18 cellular contexts compared by ENCODE assay signal in genomic region chr13:73018336-73018735, GRCh38. TPM values are rescaled to one million over a fixed set of nuclear protein-coding genes. Genes with fewer than 3 reads are reported as not detected.
DNase-seq lines count a peak whose midpoint lies in the region; ATAC-seq, FAIRE-seq and TF ChIP-seq lines count a peak whose summit lies in the region.
"Had no signal": no experiment of that assay in that cellular context is flagged by ENCODE, and none has a peak within 500 bp of the region (broad histone marks: within the 10 kb centered on the region; RNA-seq: fewer than 3 reads in every experiment).

No MANE protein-coding gene starts in this region.

- H3K27ac ChIP-seq in A549 (peak overlapping the region; percentile 15 to 65; a peak in 3 of 6 replicates), IMR-90 (ENCODE audit: insufficient read depth, low read length) (no peak overlapping the region)

- H3K9me1 ChIP-seq in IMR-90 (ENCODE audit: insufficient read depth, low read length) = no peaks in the 10 kb centered on the region

- TF ChIP-seq CTCF in A549 (IDR thresholded peaks at IDR 0.05) = no peak
- TF ChIP-seq CTCF in IMR-90 (conservative IDR thresholded peaks at IDR 0.05; ENCODE audit: low read depth, low read length) = no peak
- TF ChIP-seq CTCF in choroid plexus epithelial cell (conservative IDR thresholded peaks at IDR 0.05; ENCODE audit: low read depth, low read length) = no peak

- no peaks in the 10 kb centered on the region; the same call in 1 of the 2 replicates for H3K36me3 ChIP-seq in IMR-90 (ENCODE audit: control insufficient read depth, insufficient read depth, low read length)

- no peak overlapping the region for H2AK5ac ChIP-seq in IMR-90 (ENCODE audit: low read depth, low read length)

- ATAC-seq in A549 (peak in 1 of 2 experiments; percentile 70; a peak in 3 of 6 replicates), IMR-90 (ENCODE audit: low read depth) (peak; percentile 64), GM19035 (IDR thresholded peaks at IDR 0.05; ENCODE audit: unreplicated experiment) (no peak), esophagus mucosa (no peak), HG03571 (IDR thresholded peaks at IDR 0.05; ENCODE audit: unreplicated experiment) (no peak)
- ATAC-seq: Panc1 had no signal

- H3K9ac ChIP-seq in IMR-90 (ENCODE audit: low read depth, low read length) = no peak overlapping the region

- H3K4me3 ChIP-seq in A549 (no peak overlapping the region), IMR-90 (ENCODE audit: insufficient read depth, low read depth, low read length) (no peak overlapping the region), choroid plexus epithelial cell (ENCODE audit: low read depth, low read length) (no peak overlapping the region)

- no peaks in the 10 kb centered on the region for H4K20me1 ChIP-seq in IMR-90 (ENCODE audit: insufficient read depth, low read length)

- BruUV-seq in IMR-90 (replicated peaks; lab: Mats Ljungman, UMichigan) = no TSS peak

- TF ChIP-seq POLR2A in A549 (IDR thresholded peaks at IDR 0.05; ENCODE audit: low read length) = no peak
- TF ChIP-seq POLR2A in IMR-90 (IDR thresholded peaks at IDR 0.05; ENCODE audit: low read depth, low read length) = no peak

- H3K27me3 ChIP-seq in IMR-90 (ENCODE audit: control insufficient read depth, insufficient read depth, low read length) = no peaks in the 10 kb centered on the region

- in situ Hi-C loops in IMR-90 (cut with MboI; ENCODE audit: low sequenced_read_pairs) = no loop called here

- H2BK15ac ChIP-seq in IMR-90 (ENCODE audit: low read depth, low read length) = no peak overlapping the region

- no peak for TF ChIP-seq RAD21 in A549 (conservative IDR thresholded peaks at IDR 0.05 in 1 of 2, IDR thresholded peaks at IDR 0.05 in 1 of 2)
- no peak for TF ChIP-seq RAD21 in IMR-90 (IDR thresholded peaks at IDR 0.05; ENCODE audit: low read length)

- no peak overlapping the region for H3K56ac ChIP-seq in IMR-90 (ENCODE audit: extremely low read depth, insufficient read depth, low read length)

- no peak overlapping the region for H2AFZ ChIP-seq in IMR-90 (replicated peaks; ENCODE audit: low read length, poor library complexity)

- H2BK5ac ChIP-seq in IMR-90 (ENCODE audit: low read depth, low read length, poor library complexity, severe bottlenecking) = no peak overlapping the region

- peaks cover 12% of the 10 kb centered on the region for H3K4me1 ChIP-seq in A549
- H3K4me1 ChIP-seq in IMR-90 (ENCODE audit: control insufficient read depth, insufficient read depth, low read length) = peaks cover 1% of the 10 kb centered on the region; the same call in 1 of the 2 replicates

- H2BK120ac ChIP-seq in IMR-90 (ENCODE audit: low read depth, low read length) = no peak overlapping the region

- H4K5ac ChIP-seq in IMR-90 (ENCODE audit: low read depth, low read length) = no peak overlapping the region

- TF ChIP-seq EP300 in A549 (IDR thresholded peaks at IDR 0.05) = no peak

- no peak overlapping the region for H3K18ac ChIP-seq in IMR-90 (ENCODE audit: low read depth, low read length)

- no peak overlapping the region for H3K4ac ChIP-seq in IMR-90 (ENCODE audit: low read depth, low read length)

- CTCF ChIA-PET in A549 (lab: Yijun Ruan, JAX) (interaction anchor here (1.3 kb wide), 1 partner anchor 699 kb away, joined by 3 read pairs; no protein-coding TSS in a partner anchor), IMR-90 (lab: Yijun Ruan, JAX) (interaction anchor here (0.6 kb wide), 1 partner anchor 51 kb away, joined by 6 read pairs; no protein-coding TSS in a partner anchor)

- no peak overlapping the region for H4K91ac ChIP-seq in IMR-90 (ENCODE audit: insufficient read depth, low read depth, low read length)

- POLR2A ChIA-PET in A549 (lab: Yijun Ruan, JAX) = no interaction called here
- POLR2A ChIA-PET in IMR-90 (lab: Charles Lee; ENCODE audit: unreplicated experiment) = no interaction called here

- no peaks in the 10 kb centered on the region for H3K79me1 ChIP-seq in IMR-90 (ENCODE audit: low read depth in 1 of 2, low read length in 2 of 2)

- WGBS in A549 (ENCODE audit: missing lambda C conversion rate) = 33% methylated on average over 1 of the region's 1 CpG
- no CpG with 5 or more reads among the region's 1 CpG for WGBS in IMR-90 (ENCODE audit: extremely low coverage in 2 of 2, insufficient read length in 1 of 2), 2 experiments

- H3K23ac ChIP-seq in IMR-90 (ENCODE audit: low read depth, low read length) = no peak overlapping the region

- dilution Hi-C loops in IMR-90 (cut with HindIII; ENCODE audit: low sequenced_read_pairs, unreplicated experiment) = no loop called here

- no peaks in the 10 kb centered on the region for H3K9me3 ChIP-seq in A549
- no peaks in the 10 kb centered on the region for H3K9me3 ChIP-seq in IMR-90 (ENCODE audit: control insufficient read depth, insufficient read depth, low read length)

- no peak overlapping the region for H3K14ac ChIP-seq in IMR-90 (replicated peaks; ENCODE audit: low read depth, low read length)

- H2BK20ac ChIP-seq in IMR-90 (ENCODE audit: low read depth, low read length) = no peak overlapping the region

- intact Hi-C loops in IMR-90 (cut with micrococcal nuclease) = no loop called here

- H4K8ac ChIP-seq in IMR-90 (ENCODE audit: low read depth in 2 of 2, low read length in 2 of 2) = no peak overlapping the region

- H3K4me2 ChIP-seq in A549 (peak overlapping the region; percentile 57), IMR-90 (ENCODE audit: low read depth, low read length) (no peak overlapping the region)

- H2AK9ac ChIP-seq in IMR-90 (replicated peaks; ENCODE audit: low read depth, low read length, poor library complexity) = no peak overlapping the region

- DNase-seq in A549 (ENCODE audit: low read depth in 1 of 2, low spot score in 1 of 2) = peak in 1 of 2 experiments; percentile 35
- peak; percentile 50 for DNase-seq in IMR-90
- peak; percentile 5 for DNase-seq in choroid plexus epithelial cell (ENCODE audit: low read depth)
- DNase-seq in non-pigmented ciliary epithelial cell (ENCODE audit: low read depth) = peak; percentile 28
- DNase-seq in activated T-cell treated with anti-CD3 and anti-CD28 coated beads for 4 hours = no peak
- DNase-seq: 8988T, C1 segment of cervical spinal cord, MM.1S, NCI-H1105, NCI-H187 treated with DMSO at 0.1 percent for 48 hours, NCI-H2171, NCI-H446 treated with DMSO at 0.1 percent for 48 hours, NCI-H774, Right ventricle myocardium superior had no signal

- FAIRE-seq in A549 (lab: Jason Lieb, UNC) = no peak

TF ChIP-seq in A549, 52 proteins besides CTCF, POLR2A, EP300 and RAD21 (continues in another document):
- TF ChIP-seq RNF2 (IDR thresholded peaks at IDR 0.05; ENCODE audit: borderline replicate concordance, low read depth) = no peak
- no peak for TF ChIP-seq ZFP36 (IDR thresholded peaks at IDR 0.05; ENCODE audit: borderline replicate concordance, partially characterized antibody)
- no peak for TF ChIP-seq GATA3 (IDR thresholded peaks at IDR 0.05; ENCODE audit: borderline replicate concordance)
- TF ChIP-seq FOSB (CRISPR knock-in tag; IDR thresholded peaks at IDR 0.05) = no peak
- no peak for TF ChIP-seq JUN (IDR thresholded peaks at IDR 0.05)
- TF ChIP-seq BHLHE40 (IDR thresholded peaks at IDR 0.05; ENCODE audit: low read depth, low read length) = no peak
- TF ChIP-seq CBX8 (IDR thresholded peaks at IDR 0.05) = no peak
- no peak for TF ChIP-seq ZNF302 (CRISPR knock-in tag; IDR thresholded peaks at IDR 0.05)
- no peak for TF ChIP-seq ATOH8 (CRISPR knock-in tag; IDR thresholded peaks at IDR 0.05; ENCODE audit: low read depth)
- TF ChIP-seq EHMT2 (IDR thresholded peaks at IDR 0.05; ENCODE audit: low read depth) = no peak
- TF ChIP-seq KDM5A (IDR thresholded peaks at IDR 0.05) = no peak
- no peak for TF ChIP-seq ESRRA (IDR thresholded peaks at IDR 0.05; ENCODE audit: borderline replicate concordance, low read length)

TF ChIP-seq in IMR-90, 13 proteins besides CTCF, POLR2A, EP300 and RAD21 (continues in another document):
- TF ChIP-seq FOS (IDR thresholded peaks at IDR 0.05; ENCODE audit: low read depth, low read length) (no peak), RCOR1 (IDR thresholded peaks at IDR 0.05; ENCODE audit: insufficient replicate concordance, low read length) (no peak), CHD1 (IDR thresholded peaks at IDR 0.05; ENCODE audit: low read depth, low read length) (no peak), BHLHE40 (IDR thresholded peaks at IDR 0.05; ENCODE audit: low read depth, low read length) (no peak), MXI1 (IDR thresholded peaks at IDR 0.05; ENCODE audit: borderline replicate concordance, low read depth, low read length) (no peak), RFX5 (IDR thresholded peaks at IDR 0.05; ENCODE audit: low read depth, low read length) (no peak), MAZ (IDR thresholded peaks at IDR 0.05; ENCODE audit: borderline replicate concordance, low read depth, low read length) (no peak), MAFK (IDR thresholded peaks at IDR 0.05; ENCODE audit: low read depth, low read length) (no peak), USF2 (IDR thresholded peaks at IDR 0.05; ENCODE audit: low read depth, low read length) (no peak), ELK1 (IDR thresholded peaks at IDR 0.05; ENCODE audit: borderline replicate concordance, low read depth, low read length) (no peak)

RNA-seq across cellular contexts. Expression of gene KLF5, which starts 40.5 kb away (rescaled TPM):
- 83.5 and 101 TPM in 2 replicates for polyA plus RNA-seq in A549 (2011; rRNA removed)
- polyA plus RNA-seq in A549 (2012; cell fraction: cytosol; rRNA removed) = 36.0 and 53.4 TPM in 2 replicates
- 36.0 and 38.1 TPM in 2 replicates for polyA plus RNA-seq in A549 (2012; cell fraction: nucleus; rRNA removed)
- 31.8 to 48.7 TPM (median 34.4 TPM) in 3 replicates for polyA plus RNA-seq in A549 (2017; fragmentation: RNase III; extraction: RNeasy Plus Mini Kit Qiagen cat#74134 plus additional on column Dnase treatment)
- polyA minus RNA-seq in A549 (2011; rRNA and poly(A)+ RNA removed) = 124 and 158 TPM in 2 replicates
- 4.4 and 5.4 TPM in 2 replicates for total RNA-seq in IMR-90 (2012; rRNA removed)
- 8.8 and 11.2 TPM in 2 replicates for polyA plus RNA-seq in IMR-90 (2012; rRNA removed)
- 1.9 and 4.8 TPM in 2 replicates for polyA plus RNA-seq in IMR-90 (2012; cell fraction: cytosol; rRNA removed)
- polyA plus RNA-seq in IMR-90 (2012; cell fraction: nucleus; rRNA removed; ENCODE audit: low replicate concordance) = 3.7 and 10.8 TPM in 2 replicates
- 302 TPM for total RNA-seq in esophagus mucosa

Comparison
In these comparisons a context has a peak if more than half of its experiments do, and no peak if none do; other contexts are left out.
1. RNA of gene KLF5, which starts 40.5 kb away (total RNA-seq): 302 TPM in esophagus mucosa (single experiment); 4.4 to 5.4 TPM in IMR-90; every median in the first group is over 10 times any median in the second.